28 cellular contexts compared by ENCODE assay signal in the genomic region with DNA sequence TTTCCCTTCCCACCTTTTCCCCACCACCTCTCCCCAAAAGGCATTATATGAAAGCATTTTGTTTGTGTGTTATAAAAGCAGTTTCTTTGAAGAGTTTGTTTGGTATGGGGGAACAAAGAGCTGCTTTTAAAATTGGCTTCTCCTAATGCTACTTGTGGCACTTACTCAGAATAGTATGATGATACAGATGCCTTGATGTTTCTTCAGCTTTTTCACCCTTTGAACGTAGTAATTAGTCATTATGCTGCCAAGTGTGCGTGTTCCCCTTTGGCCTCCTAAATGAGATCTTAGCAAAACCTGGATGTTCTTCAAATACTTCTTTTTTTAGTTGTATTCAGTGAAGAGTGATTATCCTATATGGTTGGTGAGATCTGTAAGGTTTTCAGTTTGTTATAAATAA.
"Had no signal": no experiment of that assay in that cellular context is flagged by ENCODE, and none has a peak within 500 bp of the region (broad histone marks: within the 10 kb centered on the region; RNA-seq: fewer than 3 reads in every experiment).

No MANE protein-coding gene starts in this region.

- ATAC-seq: left colon; left lung; lower lobe of right lung; naive thymus-derived CD8-positive, alpha-beta T cell; pancreas; right cardiac atrium; sciatic nerve; upper lobe of right lung had no signal

- H3K4me3 ChIP-seq: hepatocyte, left lung, lower lobe of right lung, pancreas, prostate gland, skin epidermis, suprapubic skin, thoracic aorta, tibial artery, upper lobe of right lung had no signal

- DNase-seq: kidney glomerular epithelial cell; left colon; left lung; lower lobe of right lung; mammary epithelial cell; mesenchymal stem cell; naive thymus-derived CD8-positive, alpha-beta T cell; nucleus accumbens; pancreas; posterior cingulate gyrus; retina; right cardiac atrium; stimulated activated CD4-positive, alpha-beta T cell treated with anti-CD3 and anti-CD28 coated beads, Interleukin-12 subunit alpha, Interleukin-12 subunit beta, amount 100 ng/mL, for 4 hours; stimulated activated CD4-positive, alpha-beta T cell treated with anti-CD3 and anti-CD28 coated beads, Interleukin-15, amount 100 ng/mL, for 24 hours; stimulated activated CD4-positive, alpha-beta T cell treated with anti-CD3 and anti-CD28 coated beads, Interleukin-2, amount 100 ng/mL, for 24 hours; stimulated activated CD4-positive, alpha-beta T cell treated with anti-CD3 and anti-CD28 coated beads, Interleukin-4, amount 100 ng/mL, for 1 hour; stimulated activated naive CD4-positive, alpha-beta T cell; tibial artery; trophoblast cell; upper lobe of right lung had no signal

- H3K27ac ChIP-seq: hepatocyte, left lung, lower lobe of right lung, pancreas, prostate gland, skin epidermis, suprapubic skin, thoracic aorta, tibial artery, upper lobe of right lung had no signal

- H3K4me1 ChIP-seq: left lung, lower lobe of right lung, pancreas, prostate gland, suprapubic skin, tibial artery, upper lobe of right lung had no signal

- H3K27me3 Mint-ChIP-seq: naive thymus-derived CD8-positive, alpha-beta T cell; stimulated activated naive CD8-positive, alpha-beta T cell treated with anti-CD3 and anti-CD28 coated beads, Interleukin-15, Interleukin-2, amounts not matched to agents 100 ng/mL and 50 ng/mL, for 24 hours had no signal

- H3K9me3 ChIP-seq: left lung, lower lobe of right lung, pancreas, prostate gland, suprapubic skin, thoracic aorta, tibial artery, upper lobe of right lung had no signal

- H3K27me3 ChIP-seq: hepatocyte, left lung, pancreas, suprapubic skin, tibial artery, upper lobe of right lung had no signal

- H3K4me3 Mint-ChIP-seq: neural crest cell; stimulated activated naive CD8-positive, alpha-beta T cell treated with anti-CD3 and anti-CD28 coated beads, Interleukin-15, Interleukin-2, amounts not matched to agents 100 ng/mL and 50 ng/mL, for 24 hours had no signal

- H3K36me3 ChIP-seq: left lung, lower lobe of right lung, pancreas, prostate gland, suprapubic skin, thoracic aorta, tibial artery, upper lobe of right lung had no signal

- H3K4me1 Mint-ChIP-seq: neural crest cell had no signal

- H3K27ac Mint-ChIP-seq: stimulated activated naive CD8-positive, alpha-beta T cell treated with anti-CD3 and anti-CD28 coated beads, Interleukin-15, Interleukin-2, amounts not matched to agents 100 ng/mL and 50 ng/mL, for 24 hours had no signal
